ENCODE assay signal across 10 cellular contexts in genomic region chr13:93244918-93245280, GRCh38. TPM values are rescaled to one million over a fixed set of nuclear protein-coding genes. Genes with fewer than 3 reads are reported as not detected.
DNase-seq lines count a peak whose midpoint lies in the region; ATAC-seq and TF ChIP-seq lines count a peak whose summit lies in the region.
"Had no signal": no experiment of that assay in that cellular context is flagged by ENCODE, and none has a peak within 500 bp of the region (broad histone marks: within the 10 kb centered on the region; RNA-seq: fewer than 3 reads in every experiment).

No MANE protein-coding gene starts in this region.

- peak in 1 of 2 donors; percentile 7 for TF ChIP-seq EP300 in tibial nerve (IDR thresholded peaks at IDR 0.05)

- TF ChIP-seq POLR2A in right lobe of liver (IDR thresholded peaks at IDR 0.05) (no peak), tibial nerve (IDR thresholded peaks at IDR 0.05) (no peak)

- peak in 2 of 4 donors; percentile 25 to 51 for ATAC-seq in right lobe of liver

- CTCF ChIA-PET in activated CD4-positive, alpha-beta memory T cell treated with anti-CD3 and anti-CD28 coated beads, Interleukin-2, amount 10 ng/mL, durations not matched to agents 7 days and 5 days (lab: Charles Lee), result no interaction called here

- WGBS in right lobe of liver (ENCODE audit: insufficient coverage, low coverage, low lambda C conversion rate, missing lambda C conversion rate), result 33% methylated on average over 1 of the region's 1 CpG
- WGBS in tibial nerve, 2 donors, result 74 to 78% methylated on average over 1 of the region's 1 CpG

- intact Hi-C loops in right lobe of liver (cut with DNase I), result no loop called here

- peaks cover 6% of the 10 kb centered on the region for H3K36me3 Mint-ChIP-seq in HFFc6 (ENCODE audit: low read depth)
- no peaks in the 10 kb centered on the region for H3K36me3 Mint-ChIP-seq in activated CD4-positive, alpha-beta memory T cell treated with anti-CD3 and anti-CD28 coated beads, Interleukin-2, amount 10 ng/mL, durations not matched to agents 7 days and 5 days (ENCODE audit: low read depth)

- no peaks in the 10 kb centered on the region for H3K36me3 ChIP-seq in right lobe of liver
- H3K36me3 ChIP-seq in tibial nerve, result no peaks in the 10 kb centered on the region

- no peaks in the 10 kb centered on the region for H3K9me3 ChIP-seq in right lobe of liver
- peaks cover 0 to 12% (median 0%) of the 10 kb centered on the region in 4 donors for H3K9me3 ChIP-seq in tibial nerve

- H3K27me3 Mint-ChIP-seq in HFFc6 (ENCODE audit: insufficient read depth), result no peaks in the 10 kb centered on the region
- no peaks in the 10 kb centered on the region for H3K27me3 Mint-ChIP-seq in activated CD4-positive, alpha-beta memory T cell treated with anti-CD3 and anti-CD28 coated beads, Interleukin-2, amount 10 ng/mL, durations not matched to agents 7 days and 5 days

- H3K27me3 ChIP-seq in right lobe of liver (no peaks in the 10 kb centered on the region), tibial nerve (no peaks in the 10 kb centered on the region)

- peak overlapping the region; percentile 85 for H3K4me3 Mint-ChIP-seq in HFFc6
- no peak overlapping the region for H3K4me3 Mint-ChIP-seq in activated CD4-positive, alpha-beta memory T cell treated with anti-CD3 and anti-CD28 coated beads, Interleukin-2, amount 10 ng/mL, durations not matched to agents 7 days and 5 days

- no peak for TF ChIP-seq CTCF in HFFc6 (IDR thresholded peaks at IDR 0.05)
- no peak for TF ChIP-seq CTCF in cardiac fibroblast (IDR thresholded peaks at IDR 0.05; ENCODE audit: low read depth, low read length)
- no peak for TF ChIP-seq CTCF in right lobe of liver (IDR thresholded peaks at IDR 0.05)
- TF ChIP-seq CTCF in tibial nerve (IDR thresholded peaks at IDR 0.05), result no peak

- peaks cover 5% of the 10 kb centered on the region for H3K9me3 Mint-ChIP-seq in HFFc6
- peaks cover 5% of the 10 kb centered on the region for H3K9me3 Mint-ChIP-seq in activated CD4-positive, alpha-beta memory T cell treated with anti-CD3 and anti-CD28 coated beads, Interleukin-2, amount 10 ng/mL, durations not matched to agents 7 days and 5 days

- H3K4me1 ChIP-seq in right lobe of liver (peaks cover 0 to 19% (median 3%) of the 10 kb centered on the region in 4 donors), tibial nerve (peaks cover 0 to 15% (median 0%) of the 10 kb centered on the region in 4 donors)
- H3K4me1 ChIP-seq: parathyroid adenoma had no signal

- peak; percentile 53 for DNase-seq in HFFc6
- peak; percentile 55 to 58 for DNase-seq in cardiac fibroblast (ENCODE audit: low read depth in 2 of 2)
- DNase-seq in right lobe of liver, result no peak
- no peak for DNase-seq in tibial nerve (ENCODE audit: low spot score in 2 of 2)
- no peak for DNase-seq in CD1c-positive myeloid dendritic cell (ENCODE audit: extremely low spot score)
- no peak for DNase-seq in activated CD4-positive, alpha-beta memory T cell treated with anti-CD3 and anti-CD28 coated beads, Interleukin-2, amount 10 ng/mL, durations not matched to agents 7 days and 5 days
- no peak for DNase-seq in NAMALWA (ENCODE audit: low spot score)
- DNase-seq: activated T-cell treated with anti-CD3 and anti-CD28 coated beads, Interleukin-2, amount 50 U/mL, for 48 hours; NCI-H1694 had no signal

- peaks cover 40% of the 10 kb centered on the region for H3K4me1 Mint-ChIP-seq in HFFc6 (ENCODE audit: low read depth)
- no peaks in the 10 kb centered on the region for H3K4me1 Mint-ChIP-seq in activated CD4-positive, alpha-beta memory T cell treated with anti-CD3 and anti-CD28 coated beads, Interleukin-2, amount 10 ng/mL, durations not matched to agents 7 days and 5 days

- POLR2A ChIA-PET in activated CD4-positive, alpha-beta memory T cell treated with anti-CD3 and anti-CD28 coated beads, Interleukin-2, amount 10 ng/mL, durations not matched to agents 7 days and 5 days (lab: Charles Lee), result no interaction called here

- H3K27ac Mint-ChIP-seq in HFFc6, result peak overlapping the region; percentile 89
- no peak overlapping the region for H3K27ac Mint-ChIP-seq in activated CD4-positive, alpha-beta memory T cell treated with anti-CD3 and anti-CD28 coated beads, Interleukin-2, amount 10 ng/mL, durations not matched to agents 7 days and 5 days

- peak overlapping the region in 2 of 3 donors; percentile 4 to 67 for H3K27ac ChIP-seq in right lobe of liver
- H3K27ac ChIP-seq in tibial nerve, result peak overlapping the region; percentile 15 to 71 (median 54)
- H3K27ac ChIP-seq: parathyroid adenoma had no signal

- peak overlapping the region; percentile 35 to 36 for H3K4me3 ChIP-seq in cardiac fibroblast (replicated peaks in 1 of 2; ENCODE audit: low read depth in 2 of 2, low read length in 2 of 2)
- H3K4me3 ChIP-seq in right lobe of liver, result peak overlapping the region in 1 of 3 donors; percentile 46
- H3K4me3 ChIP-seq in tibial nerve, result peak overlapping the region; percentile 17 to 44 (median 25)

RNA-seq across cellular contexts. Expression of gene GPC6, which starts 18.3 kb away (rescaled TPM):
- 1 to 10 TPM; 3.0 to 5.3 (median 4.4) TPM for total RNA-seq in HFFc6 (2021; fragmentation: NEBNext Ultra II Directional; extraction: Animal tissue kit (Norgen Biotek cat#: 25700))
- total RNA-seq in right lobe of liver (10 to 100 TPM; 18.6 to 30.1 (median 20.2) TPM), tibial nerve (10 to 100 TPM; 21.9 to 39.5 (median 29.8) TPM)
- total RNA-seq in activated CD4-positive, alpha-beta memory T cell treated with anti-CD3 and anti-CD28 coated beads, Interleukin-2, amount 10 ng/mL, durations not matched to agents 7 days and 5 days, result not detected

Comparison
In these comparisons a context has a peak if more than half of its experiments do, and no peak if none do; other contexts are left out.
1. DNase-seq: peak in HFFc6 (single experiment) and cardiac fibroblast (2 of 2); none in right lobe of liver (0 of 3), tibial nerve (0 of 2), CD1c-positive myeloid dendritic cell (single experiment), activated CD4-positive, alpha-beta memory T cell treated with anti-CD3 and anti-CD28 coated beads, Interleukin-2, amount 10 ng/mL, durations not matched to agents 7 days and 5 days (single experiment) and NAMALWA (single experiment).